In genomic region chr13:98693756-98694155, GRCh38 we compare ENCODE assay signal across 1 cellular context.
TF ChIP-seq lines count a peak whose summit lies in the region.

No MANE protein-coding gene starts in this region.

TF ChIP-seq in H1, 55 proteins besides CTCF, POLR2A, EP300 and RAD21 (continued from another document):
- no peak for TF ChIP-seq FOSL1 (IDR thresholded peaks at IDR 0.05; ENCODE audit: insufficient read depth, low read depth, low read length)
- TF ChIP-seq MAX (IDR thresholded peaks at IDR 0.05), result no peak
- TF ChIP-seq SP4 (IDR thresholded peaks at IDR 0.05; ENCODE audit: low read length), result no peak
- no peak for TF ChIP-seq TEAD4 (IDR thresholded peaks at IDR 0.05; ENCODE audit: low read depth, low read length)
- no peak for TF ChIP-seq ATF2 (IDR thresholded peaks at IDR 0.05; ENCODE audit: low read length)
